ENCODE assay signal across 1 cellular context in the genomic region with DNA sequence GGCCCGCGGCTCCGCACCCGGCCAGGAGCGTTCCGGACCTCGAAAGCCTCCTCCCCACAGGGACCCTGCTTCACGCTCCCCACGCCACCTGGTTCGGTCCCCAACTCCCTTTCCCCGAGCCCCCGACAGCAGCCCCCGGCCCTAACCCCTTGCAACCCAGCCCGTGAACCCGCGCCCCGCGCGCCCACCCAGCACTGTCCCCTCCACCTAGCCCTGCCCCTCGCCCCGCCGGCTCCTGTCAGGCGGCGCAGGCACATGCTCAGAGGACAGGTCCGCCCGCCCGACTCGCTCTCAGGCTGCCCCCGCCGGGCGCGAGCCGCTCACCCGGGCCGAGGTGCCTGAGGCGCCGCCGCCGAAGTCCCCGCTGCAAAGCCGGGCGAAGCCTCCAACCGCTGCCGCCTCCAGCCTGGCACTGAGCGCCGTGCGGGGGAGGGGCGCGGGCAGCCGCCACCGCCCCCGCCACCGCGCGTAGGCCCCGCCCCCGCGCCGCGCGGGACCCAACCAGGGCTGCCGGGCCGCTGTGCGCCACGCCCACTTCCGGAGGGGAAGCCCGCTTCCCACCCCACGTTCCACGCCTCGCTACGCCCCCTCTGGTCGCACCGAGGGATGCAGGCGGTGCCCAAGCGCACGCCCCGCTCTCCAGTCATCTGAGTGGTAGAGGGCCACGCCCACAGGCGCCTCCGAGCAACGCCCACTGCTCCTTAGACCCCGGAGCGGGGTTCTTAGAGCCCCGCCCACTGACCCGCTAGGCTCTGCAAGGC.
A peak's percentile ranks its signal among the peaks of the same experiment; 100 is the strongest.
TF ChIP-seq lines count a peak whose summit lies in the region.

TSS of gene CORO1C (minus strand) at position 414 of the 761 bp plus-strand sequence. CDS start 30,200 bp downstream, outside the sequence.

TF ChIP-seq in HepG2, 621 proteins besides CTCF, POLR2A, EP300 and RAD21 (continued from another document and continues in another):
- TF ChIP-seq, protein P1, sequence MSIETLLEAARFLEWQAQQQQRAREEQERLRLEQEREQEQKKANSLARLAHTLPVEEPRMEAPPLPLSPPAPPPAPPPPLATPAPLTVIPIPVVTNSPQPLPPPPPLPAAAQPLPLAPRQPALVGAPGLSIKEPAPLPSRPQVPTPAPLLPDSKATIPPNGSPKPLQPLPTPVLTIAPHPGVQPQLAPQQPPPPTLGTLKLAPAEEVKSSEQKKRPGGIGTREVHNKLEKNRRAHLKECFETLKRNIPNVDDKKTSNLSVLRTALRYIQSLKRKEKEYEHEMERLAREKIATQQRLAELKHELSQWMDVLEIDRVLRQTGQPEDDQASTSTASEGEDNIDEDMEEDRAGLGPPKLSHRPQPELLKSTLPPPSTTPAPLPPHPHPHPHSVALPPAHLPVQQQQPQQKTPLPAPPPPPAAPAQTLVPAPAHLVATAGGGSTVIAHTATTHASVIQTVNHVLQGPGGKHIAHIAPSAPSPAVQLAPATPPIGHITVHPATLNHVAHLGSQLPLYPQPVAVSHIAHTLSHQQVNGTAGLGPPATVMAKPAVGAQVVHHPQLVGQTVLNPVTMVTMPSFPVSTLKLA (IDR thresholded peaks at IDR 0.05) = peak; percentile 57
- peak; percentile 81 for TF ChIP-seq SPEN (CRISPR knock-in tag; IDR thresholded peaks at IDR 0.05; ENCODE audit: low read depth)
- TF ChIP-seq ESRRA (CRISPR knock-in tag; IDR thresholded peaks at IDR 0.05; ENCODE audit: low read depth) = peak; percentile 23
- TF ChIP-seq, protein P2, sequence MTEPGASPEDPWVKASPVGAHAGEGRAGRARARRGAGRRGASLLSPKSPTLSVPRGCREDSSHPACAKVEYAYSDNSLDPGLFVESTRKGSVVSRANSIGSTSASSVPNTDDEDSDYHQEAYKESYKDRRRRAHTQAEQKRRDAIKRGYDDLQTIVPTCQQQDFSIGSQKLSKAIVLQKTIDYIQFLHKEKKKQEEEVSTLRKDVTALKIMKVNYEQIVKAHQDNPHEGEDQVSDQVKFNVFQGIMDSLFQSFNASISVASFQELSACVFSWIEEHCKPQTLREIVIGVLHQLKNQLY (CRISPR knock-in tag; IDR thresholded peaks at IDR 0.05) = 0 out of 2 replicates have a peak, but pooled peaks have one; percentile 28
- no peak for TF ChIP-seq HINFP (CRISPR knock-in tag; IDR thresholded peaks at IDR 0.05; ENCODE audit: low read depth)
- 0 out of 2 replicates have a peak, but pooled peaks have one; percentile 50 for TF ChIP-seq ZNF563 (CRISPR knock-in tag; IDR thresholded peaks at IDR 0.05)
- no peak; the same call in 1 of the 2 replicates for TF ChIP-seq ZFY (CRISPR knock-in tag; IDR thresholded peaks at IDR 0.05)
- no peak for TF ChIP-seq ZNF558 (CRISPR knock-in tag; IDR thresholded peaks at IDR 0.05; ENCODE audit: borderline replicate concordance)
- TF ChIP-seq CEBPG (CRISPR knock-in tag; IDR thresholded peaks at IDR 0.05) = 0 out of 2 replicates have a peak, but pooled peaks have one; percentile 7
- TF ChIP-seq HDAC2 (CRISPR knock-in tag; IDR thresholded peaks at IDR 0.05) = peak; percentile 46; the same call in 1 of the 2 replicates
- TF ChIP-seq ZNF317 (CRISPR knock-in tag; IDR thresholded peaks at IDR 0.05) = no peak
- TF ChIP-seq, protein P3, sequence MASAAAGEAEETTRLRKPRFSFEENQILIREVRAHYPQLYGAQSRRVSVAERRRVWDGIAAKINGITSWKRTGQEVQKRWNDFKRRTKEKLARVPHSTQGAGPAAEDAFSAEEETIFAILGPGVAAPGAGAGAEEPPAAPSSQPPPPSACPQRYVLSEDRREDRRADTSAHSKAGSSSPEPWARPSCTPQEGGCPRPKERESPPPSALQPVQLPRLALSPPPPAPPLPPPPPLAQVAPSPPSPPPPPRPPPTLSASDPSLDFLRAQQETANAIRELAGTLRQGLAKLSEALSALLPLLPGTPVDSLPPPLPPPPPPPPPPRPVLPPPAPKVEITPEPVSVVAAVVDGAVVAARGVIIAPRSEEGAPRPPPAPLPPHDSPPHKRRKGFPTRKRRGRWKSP (CRISPR knock-in tag; IDR thresholded peaks at IDR 0.05) = 0 out of 2 replicates have a peak, but pooled peaks have one; percentile 34
- no peak for TF ChIP-seq ZNF747 (CRISPR knock-in tag; IDR thresholded peaks at IDR 0.05; ENCODE audit: borderline replicate concordance)
- peak; percentile 45 for TF ChIP-seq MAZ (IDR thresholded peaks at IDR 0.05; ENCODE audit: borderline replicate concordance, low read depth, low read length)
- TF ChIP-seq MAZ (CRISPR knock-in tag; IDR thresholded peaks at IDR 0.05; ENCODE audit: low read depth) = peak; percentile 74; the same call in 1 of the 2 replicates
- TF ChIP-seq SRY (CRISPR knock-in tag; IDR thresholded peaks at IDR 0.05) = 0 out of 2 replicates have a peak, but pooled peaks have one; percentile 13
- TF ChIP-seq, protein P4, sequence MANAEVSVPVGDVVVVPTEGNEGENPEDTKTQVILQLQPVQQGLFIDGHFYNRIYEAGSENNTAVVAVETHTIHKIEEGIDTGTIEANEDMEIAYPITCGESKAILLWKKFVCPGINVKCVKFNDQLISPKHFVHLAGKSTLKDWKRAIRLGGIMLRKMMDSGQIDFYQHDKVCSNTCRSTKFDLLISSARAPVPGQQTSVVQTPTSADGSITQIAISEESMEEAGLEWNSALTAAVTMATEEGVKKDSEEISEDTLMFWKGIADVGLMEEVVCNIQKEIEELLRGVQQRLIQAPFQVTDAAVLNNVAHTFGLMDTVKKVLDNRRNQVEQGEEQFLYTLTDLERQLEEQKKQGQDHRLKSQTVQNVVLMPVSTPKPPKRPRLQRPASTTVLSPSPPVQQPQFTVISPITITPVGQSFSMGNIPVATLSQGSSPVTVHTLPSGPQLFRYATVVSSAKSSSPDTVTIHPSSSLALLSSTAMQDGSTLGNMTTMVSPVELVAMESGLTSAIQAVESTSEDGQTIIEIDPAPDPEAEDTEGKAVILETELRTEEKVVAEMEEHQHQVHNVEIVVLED (CRISPR knock-in tag; IDR thresholded peaks at IDR 0.05; ENCODE audit: borderline replicate concordance) = peak; percentile 64; the same call in 1 of the 2 replicates
- TF ChIP-seq HNRNPUL1 (IDR thresholded peaks at IDR 0.05; ENCODE audit: low read depth, low read length) = peak; percentile 59; the same call in 1 of the 2 replicates
- TF ChIP-seq WIZ (CRISPR knock-in tag; IDR thresholded peaks at IDR 0.05) = 0 out of 2 replicates have a peak, but pooled peaks have one; percentile 33
- peak; percentile 83 for TF ChIP-seq ELF1 (CRISPR knock-in tag; IDR thresholded peaks at IDR 0.05)
- 0 out of 2 replicates have a peak, but pooled peaks have one; percentile 64 for TF ChIP-seq DZIP1 (CRISPR knock-in tag; IDR thresholded peaks at IDR 0.05)
- no peak for TF ChIP-seq ARHGAP35 (CRISPR knock-in tag; IDR thresholded peaks at IDR 0.05; ENCODE audit: borderline replicate concordance)
- peak; percentile 98 for TF ChIP-seq ETV5 (CRISPR knock-in tag; IDR thresholded peaks at IDR 0.05; ENCODE audit: borderline replicate concordance)
- TF ChIP-seq ZMYM3 (CRISPR knock-in tag; IDR thresholded peaks at IDR 0.05) = peak; percentile 73; the same call in 1 of the 2 replicates
- TF ChIP-seq ZNF740 (CRISPR knock-in tag; IDR thresholded peaks at IDR 0.05) = 0 out of 2 replicates have a peak, but pooled peaks have one; percentile 17
- 0 out of 2 replicates have a peak, but pooled peaks have one; percentile 22 for TF ChIP-seq GATA4 (IDR thresholded peaks at IDR 0.05; ENCODE audit: borderline replicate concordance, low read depth)
- 0 out of 2 replicates have a peak, but pooled peaks have one; percentile 23 for TF ChIP-seq ZNF275 (CRISPR knock-in tag; IDR thresholded peaks at IDR 0.05; ENCODE audit: borderline replicate concordance)
- 0 out of 2 replicates have a peak, but pooled peaks have one; percentile 83 for TF ChIP-seq ERF (CRISPR knock-in tag; IDR thresholded peaks at IDR 0.05)
- peak; percentile 11 for TF ChIP-seq RBM39 (IDR thresholded peaks at IDR 0.05; ENCODE audit: low read depth, low read length, poor library complexity, severe bottlenecking)
- TF ChIP-seq CREB1 (IDR thresholded peaks at IDR 0.05) = peak; percentile 38; the same call in 1 of the 2 replicates
- no peak for TF ChIP-seq CREB1 (CRISPR knock-in tag; IDR thresholded peaks at IDR 0.05)
- TF ChIP-seq MXD4 (CRISPR knock-in tag; IDR thresholded peaks at IDR 0.05) = peak; percentile 43; the same call in 1 of the 2 replicates
- TF ChIP-seq GATAD1 (CRISPR knock-in tag; IDR thresholded peaks at IDR 0.05) = no peak
- TF ChIP-seq ZBTB21 (CRISPR knock-in tag; IDR thresholded peaks at IDR 0.05) = no peak
- no peak for TF ChIP-seq FLYWCH1 (CRISPR knock-in tag; IDR thresholded peaks at IDR 0.05)
- peak; percentile 22; the same call in 1 of the 2 replicates for TF ChIP-seq ZNF546 (CRISPR knock-in tag; conservative IDR thresholded peaks at IDR 0.05)
- peak; percentile 74 for TF ChIP-seq SP2 (CRISPR knock-in tag; IDR thresholded peaks at IDR 0.05)
- peak; percentile 16; the same call in 1 of the 2 replicates for TF ChIP-seq SMAD1 (CRISPR knock-in tag; IDR thresholded peaks at IDR 0.05; ENCODE audit: borderline replicate concordance, low read depth)
- TF ChIP-seq ZNF570 (CRISPR knock-in tag; IDR thresholded peaks at IDR 0.05; ENCODE audit: borderline replicate concordance) = no peak
- TF ChIP-seq DNMT1 (CRISPR knock-in tag; IDR thresholded peaks at IDR 0.05) = peak; percentile 60; the same call in 1 of the 2 replicates
- TF ChIP-seq YEATS4 (CRISPR knock-in tag; IDR thresholded peaks at IDR 0.05; ENCODE audit: borderline replicate concordance) = peak; percentile 20; the same call in 1 of the 2 replicates
- peak; percentile 100 for TF ChIP-seq ADNP (CRISPR knock-in tag; IDR thresholded peaks at IDR 0.05)
- no peak for TF ChIP-seq CHD4 (IDR thresholded peaks at IDR 0.05; ENCODE audit: borderline replicate concordance, low read length)
- TF ChIP-seq, protein P5, sequence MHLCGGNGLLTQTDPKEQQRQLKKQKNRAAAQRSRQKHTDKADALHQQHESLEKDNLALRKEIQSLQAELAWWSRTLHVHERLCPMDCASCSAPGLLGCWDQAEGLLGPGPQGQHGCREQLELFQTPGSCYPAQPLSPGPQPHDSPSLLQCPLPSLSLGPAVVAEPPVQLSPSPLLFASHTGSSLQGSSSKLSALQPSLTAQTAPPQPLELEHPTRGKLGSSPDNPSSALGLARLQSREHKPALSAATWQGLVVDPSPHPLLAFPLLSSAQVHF (CRISPR knock-in tag; IDR thresholded peaks at IDR 0.05) = 0 out of 2 replicates have a peak, but pooled peaks have one; percentile 39
- no peak for TF ChIP-seq STAT6 (CRISPR knock-in tag; IDR thresholded peaks at IDR 0.05; ENCODE audit: borderline replicate concordance)
- peak; percentile 10; the same call in 1 of the 2 replicates for TF ChIP-seq ZNF788 (CRISPR knock-in tag; IDR thresholded peaks at IDR 0.05; ENCODE audit: borderline replicate concordance)
- TF ChIP-seq HNF4G (IDR thresholded peaks at IDR 0.05; ENCODE audit: borderline replicate concordance, low read depth, low read length) = no peak
- no peak for TF ChIP-seq HNF4G (CRISPR knock-in tag; IDR thresholded peaks at IDR 0.05; ENCODE audit: borderline replicate concordance, low read depth)
